ENCODE assay signal across 11 cellular contexts in the genomic region with DNA sequence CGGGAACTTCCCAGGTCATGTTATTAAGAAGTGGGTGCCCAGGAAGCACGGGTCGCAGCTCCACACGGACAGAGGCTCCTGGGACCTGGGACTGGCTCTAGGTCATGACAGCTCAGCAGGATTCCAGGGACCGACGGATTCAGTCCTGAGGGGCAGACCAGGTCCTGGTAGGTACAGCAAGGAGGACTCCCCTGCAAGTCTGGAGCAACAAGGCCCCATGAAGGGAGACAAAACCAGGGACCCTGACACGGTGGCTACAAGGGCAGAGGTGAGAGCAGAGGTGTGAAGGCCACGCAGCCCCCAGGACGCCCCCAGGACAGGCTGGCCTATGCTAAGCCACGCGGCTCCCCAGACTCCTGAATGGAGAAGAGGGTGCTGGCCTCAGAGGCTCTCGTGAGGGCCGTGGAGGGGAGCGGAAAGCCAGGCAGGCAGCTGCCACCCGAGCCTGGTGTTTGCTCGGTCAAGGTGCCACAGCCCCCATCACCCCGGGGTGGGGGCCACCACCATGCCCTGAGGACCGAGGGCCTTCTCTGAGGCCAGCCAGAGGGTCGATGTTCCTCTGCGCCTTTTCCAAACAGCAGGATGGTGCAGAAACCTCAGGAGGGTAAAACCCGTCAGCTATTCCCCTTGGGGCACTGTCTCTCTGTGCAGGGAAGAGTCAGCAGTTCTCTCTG.
A peak's percentile ranks its signal among the peaks of the same experiment; 100 is the strongest.
DNase-seq lines count a peak whose midpoint lies in the region; ATAC-seq and TF ChIP-seq lines count a peak whose summit lies in the region.
"Had no signal": no experiment of that assay in that cellular context is flagged by ENCODE, and none has a peak within 500 bp of the region (broad histone marks: within the 10 kb centered on the region; RNA-seq: fewer than 3 reads in every experiment).

No MANE protein-coding gene starts in this region.

- no peak overlapping the region for H2BK5ac ChIP-seq in H9 (ENCODE audit: insufficient read length, low read length)

- TF ChIP-seq CTCF in left ventricle myocardium inferior (IDR thresholded peaks at IDR 0.05; ENCODE audit: borderline replicate concordance) (no peak), heart left ventricle (IDR thresholded peaks at IDR 0.05) (no peak), H9 (conservative IDR thresholded peaks at IDR 0.05) (no peak), upper lobe of right lung (IDR thresholded peaks at IDR 0.05) (no peak)

- no peaks in the 10 kb centered on the region; a peak in 1 of 7 replicates for H3K36me3 Mint-ChIP-seq in H9 (ENCODE audit: insufficient read depth in 1 of 3, low read depth in 3 of 3)
- H3K36me3 Mint-ChIP-seq: CD4-positive, CD25-positive, alpha-beta regulatory T cell had no signal

- peak overlapping the region in 2 of 3 experiments; percentile 72 to 85; a peak in 2 of 7 replicates for H3K27ac Mint-ChIP-seq in H9
- H3K27ac Mint-ChIP-seq: CD4-positive, CD25-positive, alpha-beta regulatory T cell had no signal

- no peak overlapping the region; the same call in 1 of the 2 replicates for H3K14ac ChIP-seq in H9 (ENCODE audit: insufficient read depth, low read length)

- no peak overlapping the region for H2BK12ac ChIP-seq in H9 (ENCODE audit: insufficient read length, low read depth, low read length)

- H3K4me3 ChIP-seq in left ventricle myocardium inferior (peak overlapping the region; percentile 38), heart left ventricle (peak overlapping the region in 2 of 12 donors; percentile 12 to 31), upper lobe of right lung (no peak overlapping the region)

- H3K4me1 ChIP-seq in left ventricle myocardium inferior (no peaks in the 10 kb centered on the region), heart left ventricle (no peaks in the 10 kb centered on the region), H9 (ENCODE audit: insufficient read depth, low read length) (no peaks in the 10 kb centered on the region), upper lobe of right lung (no peaks in the 10 kb centered on the region)

- H2AFZ ChIP-seq in H9 (ENCODE audit: low read length) = no peak overlapping the region

- no peak overlapping the region for H3K4ac ChIP-seq in H9 (ENCODE audit: low read depth, low read length)

- no peak overlapping the region for H4K8ac ChIP-seq in H9 (replicated peaks; ENCODE audit: insufficient read length, low read depth, low read length)

- peaks cover 17% of the 10 kb centered on the region for H3K9me3 ChIP-seq in left ventricle myocardium inferior (replicated peaks)
- H3K9me3 ChIP-seq in heart left ventricle = peaks cover 0 to 8% (median 0%) of the 10 kb centered on the region in 12 donors
- no peaks in the 10 kb centered on the region for H3K9me3 ChIP-seq in H9 (ENCODE audit: control insufficient read depth, low read depth, low read length)
- no peaks in the 10 kb centered on the region for H3K9me3 ChIP-seq in upper lobe of right lung

- no peak overlapping the region for H3K56ac ChIP-seq in H9 (ENCODE audit: insufficient read length, low read depth, low read length)

- H3K23me2 ChIP-seq in H9 (ENCODE audit: insufficient read length, low read depth, low read length, poor library complexity, severe bottlenecking) = no peaks in the 10 kb centered on the region

- H3K9me3 Mint-ChIP-seq in H9 = peaks cover 2 to 5% of the 10 kb centered on the region in 2 experiments; a peak in 4 of 5 replicates

- no peak overlapping the region for H3K23ac ChIP-seq in H9 (ENCODE audit: insufficient read length, low read depth, low read length)

- no peak overlapping the region for H2AK5ac ChIP-seq in H9 (ENCODE audit: insufficient read length, low read length)

- H4K5ac ChIP-seq in H9 (ENCODE audit: insufficient read length, low read depth, low read length) = no peak overlapping the region

- H3K4me3 Mint-ChIP-seq in H9 = no peak overlapping the region; a peak in 1 of 5 replicates
- H3K4me3 Mint-ChIP-seq: CD4-positive, CD25-positive, alpha-beta regulatory T cell had no signal

- H3K27me3 ChIP-seq in left ventricle myocardium inferior (ENCODE audit: low read depth) = peaks cover 6% of the 10 kb centered on the region
- H3K27me3 ChIP-seq in heart left ventricle = no peaks in the 10 kb centered on the region
- no peaks in the 10 kb centered on the region for H3K27me3 ChIP-seq in H9 (ENCODE audit: insufficient read depth, low read length)
- H3K27me3 ChIP-seq in upper lobe of right lung = no peaks in the 10 kb centered on the region

- H3T11ph ChIP-seq in H9 (ENCODE audit: low read length) = no peak overlapping the region

- TF ChIP-seq POLR2A in heart left ventricle (IDR thresholded peaks at IDR 0.05) = no peak

- H2BK15ac ChIP-seq in H9 (ENCODE audit: low read depth, low read length) = no peak overlapping the region

- no peak for DNase-seq in left ventricle myocardium inferior
- no peak for DNase-seq in heart left ventricle
- no peak for DNase-seq in H9
- peak; percentile 4 for DNase-seq in iPS-NIHi7 (ENCODE audit: extremely low spot score)
- DNase-seq in upper lobe of right lung = peak; percentile 48
- no peak for DNase-seq in NCI-H2171 (lab: John Stamatoyannopoulos, UW)
- no peak for DNase-seq in central memory CD4-positive, alpha-beta T cell
- DNase-seq in NCI-H345 (lab: John Stamatoyannopoulos, UW) = no peak
- DNase-seq: CD4-positive, CD25-positive, alpha-beta regulatory T cell; NCI-H82 had no signal

- H4K20me1 ChIP-seq in H9 (ENCODE audit: control insufficient read depth, insufficient read depth, insufficient read length) = no peaks in the 10 kb centered on the region

- intact Hi-C loops in left ventricle myocardium inferior (cut with micrococcal nuclease) (no loop called here), heart left ventricle (cut with DNase I) (loop anchor here in 1 of 10 donors (2.0 kb wide), 1 partner anchor 78 kb away; no protein-coding TSS in a partner anchor), upper lobe of right lung (cut with DNase I) (no loop called here)

- no peak overlapping the region for H2BK20ac ChIP-seq in H9 (ENCODE audit: low read depth, low read length, poor library complexity, severe bottlenecking)

- no peak overlapping the region for H3K9ac ChIP-seq in H9 (ENCODE audit: extremely low read depth, insufficient read length, low read length)

- H2BK120ac ChIP-seq in H9 (ENCODE audit: low read depth, low read length, poor library complexity, severe bottlenecking) = no peak overlapping the region

- WGBS in heart left ventricle, 4 donors = 67 to 79% (median 72%) methylated on average over 20 to 21 of the region's 21 CpGs
- no CpG with 5 or more reads among the region's 21 CpGs for WGBS in H9 (ENCODE audit: extremely low coverage, insufficient read length, low lambda C conversion rate)

- H3K4me2 ChIP-seq in H9 (ENCODE audit: insufficient read depth, insufficient read length, low read length) = no peak overlapping the region

- H3K27me3 Mint-ChIP-seq in H9 (ENCODE audit: low read depth) = no peaks in the 10 kb centered on the region
- H3K27me3 Mint-ChIP-seq: CD4-positive, CD25-positive, alpha-beta regulatory T cell had no signal

- H3K27ac ChIP-seq in left ventricle myocardium inferior (replicated peaks) (peak overlapping the region; percentile 57), heart left ventricle (peak overlapping the region in 3 of 12 donors; percentile 35 to 52 (median 51)), H9 (ENCODE audit: insufficient read length, low read depth, low read length) (no peak overlapping the region), upper lobe of right lung (no peak overlapping the region)

- H4K91ac ChIP-seq in H9 (ENCODE audit: insufficient read length, low read depth, low read length) = no peak overlapping the region

- H3K79me2 ChIP-seq in H9 (ENCODE audit: insufficient read depth, low read length) = no peaks in the 10 kb centered on the region

- no peaks in the 10 kb centered on the region for H3K79me1 ChIP-seq in H9 (ENCODE audit: insufficient read depth, low read depth, low read length, poor library complexity, severe bottlenecking)

- no peak for ATAC-seq in heart left ventricle
- ATAC-seq in upper lobe of right lung = peak; percentile 37
- ATAC-seq: HCT116 had no signal

- H3K4me1 Mint-ChIP-seq in H9 = peaks cover 5 to 7% of the 10 kb centered on the region in 2 experiments; a peak in 2 of 4 replicates
- H3K4me1 Mint-ChIP-seq: CD4-positive, CD25-positive, alpha-beta regulatory T cell had no signal

- H3K18ac ChIP-seq in H9 (ENCODE audit: insufficient read length, low read depth, low read length) = no peak overlapping the region

- H3K36me3 ChIP-seq in left ventricle myocardium inferior (no peaks in the 10 kb centered on the region), heart left ventricle (no peaks in the 10 kb centered on the region), upper lobe of right lung (no peaks in the 10 kb centered on the region)

Comparison
In these comparisons a context has a peak if more than half of its experiments do, and no peak if none do; other contexts are left out.
1. DNase-seq: peak in iPS-NIHi7 (single experiment) and upper lobe of right lung (single experiment); none in left ventricle myocardium inferior (single experiment), heart left ventricle (0 of 5), H9 (single experiment), NCI-H2171 (single experiment), central memory CD4-positive, alpha-beta T cell (single experiment) and NCI-H345 (single experiment).